In the genomic region with DNA sequence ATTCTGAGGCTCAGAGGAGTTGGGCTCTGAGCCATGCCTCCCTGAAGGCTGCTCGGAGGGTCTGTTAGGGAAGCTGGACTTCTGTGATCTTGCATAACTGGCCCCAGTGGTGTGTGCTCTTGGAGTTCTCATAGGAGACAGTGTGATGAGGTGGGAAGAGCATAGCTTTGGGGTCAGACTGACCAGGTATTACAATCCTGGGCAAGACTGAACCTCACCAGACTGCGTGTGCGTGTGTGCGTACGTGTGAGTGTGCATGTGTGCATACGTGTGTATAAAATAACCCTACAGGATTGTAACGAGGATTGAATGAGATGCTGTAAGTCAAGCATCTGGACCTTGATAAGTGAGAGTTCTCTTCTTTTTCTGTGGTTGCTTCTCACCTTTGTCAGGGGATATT, we compare ENCODE assay signal across 34 cellular contexts. TPM values are rescaled to one million over a fixed set of nuclear protein-coding genes. Genes with fewer than 3 reads are reported as not detected.
"Had no signal": no experiment of that assay in that cellular context is flagged by ENCODE, and none has a peak within 500 bp of the region (broad histone marks: within the 10 kb centered on the region; RNA-seq: fewer than 3 reads in every experiment).

No MANE protein-coding gene starts in this region.

- H3K27me3 ChIP-seq: neutrophil, ovary, testis, thyroid gland, transverse colon, upper lobe of left lung had no signal

- H3K27me3 Mint-ChIP-seq: naive thymus-derived CD8-positive, alpha-beta T cell had no signal

- H3K4me3 Mint-ChIP-seq: immature natural killer cell; naive thymus-derived CD8-positive, alpha-beta T cell; nephron; neural crest cell; stimulated activated naive B cell treated with anti-CD40 and anti-IgM and Interleukin-4, amounts not matched to agents 10 μg/mL and 1 μg/mL and 100 μg/mL, for 72 hours had no signal

- H3K36me3 ChIP-seq: left lung, lower lobe of right lung, neutrophil, ovary, prostate gland, sigmoid colon, stomach, thyroid gland, transverse colon, upper lobe of left lung had no signal

- H3K9me3 ChIP-seq: left lung, lower lobe of right lung, neutrophil, ovary, prostate gland, sigmoid colon, stomach, testis, thyroid gland, transverse colon, upper lobe of left lung had no signal

- H3K4me1 Mint-ChIP-seq: nephron, neural crest cell had no signal

- H3K27ac Mint-ChIP-seq: immature natural killer cell; nephron; stimulated activated naive B cell treated with anti-CD40 and anti-IgM and Interleukin-4, amounts not matched to agents 10 μg/mL and 1 μg/mL and 100 μg/mL, for 72 hours had no signal

- H3K36me3 Mint-ChIP-seq: immature natural killer cell; naive thymus-derived CD8-positive, alpha-beta T cell; stimulated activated naive B cell treated with anti-CD40 and anti-IgM and Interleukin-4, amounts not matched to agents 10 μg/mL and 1 μg/mL and 100 μg/mL, for 72 hours had no signal

- H3K9me3 Mint-ChIP-seq: immature natural killer cell; naive thymus-derived CD8-positive, alpha-beta T cell; nephron; neural crest cell; stimulated activated naive B cell treated with anti-CD40 and anti-IgM and Interleukin-4, amounts not matched to agents 10 μg/mL and 1 μg/mL and 100 μg/mL, for 72 hours had no signal

- H3K4me3 ChIP-seq: left lung, lower lobe of right lung, ovary, prostate gland, sigmoid colon, stomach, testis, thyroid gland, transverse colon, upper lobe of left lung had no signal

- FAIRE-seq: islet of Langerhans, kidney, small intestine had no signal

- H3K4me1 ChIP-seq: left lung, lower lobe of right lung, prostate gland, sigmoid colon, stomach, testis, thyroid gland, transverse colon, upper lobe of left lung had no signal

- ATAC-seq: left colon; left lung; lower lobe of right lung; naive thymus-derived CD8-positive, alpha-beta T cell; right cardiac atrium; stimulated activated naive B cell treated with anti-CD40 and anti-IgM and Interleukin-4, amounts not matched to agents 10 μg/mL and 1 μg/mL and 100 μg/mL, for 72 hours; stimulated activated naive CD8-positive, alpha-beta T cell treated with anti-CD3 and anti-CD28 coated beads, Interleukin-15, Interleukin-2, amounts not matched to agents 100 U/mL and 50 U/mL, for 24 hours had no signal

- DNase-seq: hypothalamus; immature natural killer cell; kidney; left colon; left lung; lower lobe of right lung; mammary epithelial cell; mesenchymal stem cell; occipital lobe; ovary; retina; right cardiac atrium; sigmoid colon; small intestine; stimulated activated CD4-positive, alpha-beta T cell treated with anti-CD3 and anti-CD28 coated beads, Interleukin-1b, Interleukin-23, amount 100 ng/mL, for 48 hours; stimulated activated CD4-positive, alpha-beta T cell treated with anti-CD3 and anti-CD28 coated beads, Interleukin-2, amount 100 ng/mL, for 48 hours; stimulated activated CD4-positive, alpha-beta T cell treated with anti-CD3 and anti-CD28 coated beads, Interleukin-4, amount 100 ng/mL, for 4 hours; stimulated activated CD8-positive, alpha-beta memory T cell treated with anti-CD3 and anti-CD28 coated beads, Interleukin-4, amount 100 ng/mL, for 48 hours; stimulated activated naive B cell treated with anti-CD40 and anti-IgM and Interleukin-4, amounts not matched to agents 10 μg/mL and 1 μg/mL and 100 μg/mL, for 72 hours; stimulated activated naive CD8-positive, alpha-beta T cell treated with anti-CD3 and anti-CD28 coated beads, Interleukin-15, Interleukin-2, amounts not matched to agents 100 U/mL and 50 U/mL, for 24 hours; stomach; testis; thyroid gland; transverse colon; upper lobe of left lung had no signal

- H3K27ac ChIP-seq: left lung, lower lobe of right lung, neutrophil, ovary, prostate gland, sigmoid colon, stomach, testis, thyroid gland, transverse colon, upper lobe of left lung had no signal

RNA-seq across cellular contexts. Expression of a gene that starts 10.0 kb away (rescaled TPM):
- total RNA-seq: kidney; left colon; mammary epithelial cell; naive thymus-derived CD8-positive, alpha-beta T cell; neural crest cell; right cardiac atrium; sigmoid colon; stomach; thyroid gland; transverse colon; urinary bladder had no signal

RNA-seq across cellular contexts. Expression of a gene that starts 13.3 kb away (rescaled TPM):
- total RNA-seq: kidney; left colon; left lung; liver; lower lobe of right lung; mammary epithelial cell; mucosa of gallbladder; naive thymus-derived CD8-positive, alpha-beta T cell; neural crest cell; occipital lobe; ovary; right cardiac atrium; sigmoid colon; stomach; thyroid gland; transverse colon; upper lobe of left lung; urinary bladder had no signal

RNA-seq across cellular contexts. Expression of a gene that starts 13.9 kb away (rescaled TPM):
- total RNA-seq: kidney; left colon; left lung; liver; lower lobe of right lung; mammary epithelial cell; mucosa of gallbladder; naive thymus-derived CD8-positive, alpha-beta T cell; neural crest cell; occipital lobe; ovary; prostate gland; right cardiac atrium; sigmoid colon; stomach; thyroid gland; transverse colon; upper lobe of left lung; urinary bladder had no signal

RNA-seq across cellular contexts. Expression of a gene that starts 36.2 kb away (rescaled TPM):
- total RNA-seq: kidney; left colon; left lung; liver; lower lobe of right lung; mammary epithelial cell; mucosa of gallbladder; naive thymus-derived CD8-positive, alpha-beta T cell; neural crest cell; occipital lobe; prostate gland; right cardiac atrium; sigmoid colon; stomach; thyroid gland; transverse colon; upper lobe of left lung; urinary bladder had no signal
